In genomic region chr3:22988566-22988965, GRCh38 we compare ENCODE assay signal across 19 cellular contexts.
A peak's percentile ranks its signal among the peaks of the same experiment; 100 is the strongest.
DNase-seq lines count a peak whose midpoint lies in the region; ATAC-seq, FAIRE-seq and TF ChIP-seq lines count a peak whose summit lies in the region.
"Had no signal": no experiment of that assay in that cellular context is flagged by ENCODE, and none has a peak within 500 bp of the region (broad histone marks: within the 10 kb centered on the region; RNA-seq: fewer than 3 reads in every experiment).

No MANE protein-coding gene starts in this region.

- no peak overlapping the region for H3K27ac ChIP-seq in A549
- H3K27ac ChIP-seq: body of pancreas, colonic mucosa, heart right ventricle, RWPE1 had no signal

- no peak for TF ChIP-seq RAD21 in A549 (conservative IDR thresholded peaks at IDR 0.05 in 1 of 2, IDR thresholded peaks at IDR 0.05 in 1 of 2)

- POLR2A ChIA-PET in A549 (lab: Yijun Ruan, JAX) = no interaction called here

- ATAC-seq in A549 (no peak), GM21381 (IDR thresholded peaks at IDR 0.05; ENCODE audit: unreplicated experiment) (no peak)
- ATAC-seq: body of pancreas, HCT116 had no signal

- 0 out of 3 replicates have a peak overlapping the region, but pooled peaks have one; percentile 12 for H3K4me2 ChIP-seq in A549

- 0 out of 3 replicates have a peak, but pooled peaks cover 3% of the 10 kb centered on the region for H3K4me1 ChIP-seq in A549
- H3K4me1 ChIP-seq: body of pancreas, colonic mucosa, heart right ventricle had no signal

- no peak overlapping the region for H3K4me3 ChIP-seq in A549
- H3K4me3 ChIP-seq: body of pancreas, colonic mucosa, heart right ventricle had no signal

- CTCF ChIA-PET in A549 (lab: Yijun Ruan, JAX) = no interaction called here

- no peak for FAIRE-seq in A549 (lab: Jason Lieb, UNC)
- FAIRE-seq: islet of Langerhans, urothelium cell line had no signal

- peak in 1 of 2 experiments; percentile 7 for DNase-seq in A549 (ENCODE audit: low read depth in 1 of 2, low spot score in 1 of 2)
- DNase-seq in NCI-H1092 treated with DMSO at 0.1 percent for 48 hours (lab: John Stamatoyannopoulos, UW) = peak; percentile 16
- peak; percentile 57 for DNase-seq in NCI-H510A treated with DMSO at 0.1 percent for 48 hours (lab: John Stamatoyannopoulos, UW)
- peak; percentile 91 for DNase-seq in kidney tubule cell (ENCODE audit: low spot score)
- no peak for DNase-seq in stimulated activated CD4-positive, alpha-beta T cell treated with anti-CD3 and anti-CD28 coated beads, Interleukin-4, amount 100 ng/mL, for 4 hours
- DNase-seq in SIG-M5 treated with dmso at 0.1 percent for 504 hours (lab: John Stamatoyannopoulos, UW; ENCODE audit: unreplicated experiment) = no peak
- DNase-seq in activated CD8-positive, alpha-beta memory T cell treated with anti-CD3 and anti-CD28 coated beads for 24 hours = no peak
- DNase-seq: activated CD4-positive, CD25-positive, alpha-beta regulatory T cell treated with anti-CD3 and anti-CD28 coated beads, Interleukin-2, amount 50 U/mL, for 72 hours; colonic mucosa; DMS79 treated with DMSO at 0.1 percent for 48 hours; MM.1S; NCI-H2171 had no signal

- TF ChIP-seq POLR2A in A549 (IDR thresholded peaks at IDR 0.05; ENCODE audit: low read length) = no peak

- H3K9me3 ChIP-seq in A549 = peaks cover 21% of the 10 kb centered on the region
- H3K9me3 ChIP-seq: colonic mucosa had no signal

- no peak for TF ChIP-seq CTCF in A549 (IDR thresholded peaks at IDR 0.05)

- no peak for TF ChIP-seq EP300 in A549 (IDR thresholded peaks at IDR 0.05)

TF ChIP-seq in A549, 52 proteins besides CTCF, POLR2A, EP300 and RAD21:
- no peak for TF ChIP-seq GATA3 (IDR thresholded peaks at IDR 0.05; ENCODE audit: borderline replicate concordance)
- TF ChIP-seq KDM5A (IDR thresholded peaks at IDR 0.05) = no peak
- TF ChIP-seq MAX (IDR thresholded peaks at IDR 0.05) = no peak
- TF ChIP-seq ZFP36 (IDR thresholded peaks at IDR 0.05; ENCODE audit: borderline replicate concordance, partially characterized antibody) = no peak
- TF ChIP-seq ZC3H11A (IDR thresholded peaks at IDR 0.05) = no peak
- TF ChIP-seq ATOH8 (CRISPR knock-in tag; IDR thresholded peaks at IDR 0.05; ENCODE audit: low read depth) = no peak
- TF ChIP-seq USF2 (IDR thresholded peaks at IDR 0.05) = no peak
- no peak for TF ChIP-seq CBX8 (IDR thresholded peaks at IDR 0.05)

Comparison
In these comparisons a context has a peak if more than half of its experiments do, and no peak if none do; other contexts are left out.
1. DNase-seq: peak in NCI-H1092 treated with DMSO at 0.1 percent for 48 hours (single experiment), NCI-H510A treated with DMSO at 0.1 percent for 48 hours (single experiment) and kidney tubule cell (single experiment); none in stimulated activated CD4-positive, alpha-beta T cell treated with anti-CD3 and anti-CD28 coated beads, Interleukin-4, amount 100 ng/mL, for 4 hours (0 of 2), SIG-M5 treated with dmso at 0.1 percent for 504 hours (single experiment) and activated CD8-positive, alpha-beta memory T cell treated with anti-CD3 and anti-CD28 coated beads for 24 hours (single experiment).